In the genomic region with DNA sequence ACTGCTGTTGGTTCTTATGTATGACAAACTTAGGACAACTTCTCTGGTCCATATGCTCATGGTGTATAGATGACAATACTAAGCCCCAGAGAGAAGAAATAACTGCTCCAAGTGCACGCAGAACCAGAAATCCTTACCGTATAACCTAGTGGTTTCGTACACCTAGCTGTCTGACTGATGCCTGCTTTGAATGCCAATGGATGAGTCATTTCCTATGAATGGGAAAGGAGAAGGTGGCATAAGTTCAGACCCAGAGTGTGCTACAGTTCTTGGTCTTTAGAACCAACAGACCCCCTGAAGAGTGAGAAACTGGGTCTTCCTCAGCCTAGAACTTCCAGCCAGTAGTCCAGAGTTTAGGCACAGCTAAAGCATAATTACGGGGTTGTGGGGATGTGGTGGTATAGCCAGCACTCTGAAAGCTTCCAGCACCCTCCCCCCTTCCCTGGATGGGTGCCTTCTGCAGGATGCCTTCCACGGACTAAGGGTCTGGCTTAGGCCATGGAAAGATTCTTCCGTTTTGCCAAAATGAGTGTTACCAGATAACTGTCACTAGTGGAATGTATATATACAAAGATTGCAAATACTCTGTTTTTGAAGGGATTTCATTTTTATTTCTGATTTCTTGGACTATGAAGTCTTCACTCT, we compare ENCODE assay signal across 18 cellular contexts.
A peak's percentile ranks its signal among the peaks of the same experiment; 100 is the strongest.
DNase-seq lines count a peak whose midpoint lies in the region; ATAC-seq and TF ChIP-seq lines count a peak whose summit lies in the region.
"Had no signal": no experiment of that assay in that cellular context is flagged by ENCODE, and none has a peak within 500 bp of the region (broad histone marks: within the 10 kb centered on the region; RNA-seq: fewer than 3 reads in every experiment).

No MANE protein-coding gene starts in this region.

- H3K4me2 ChIP-seq in PC-3 (ENCODE audit: low read length) (peak overlapping the region; percentile 49), trophoblast cell (ENCODE audit: low read length) (peak overlapping the region; percentile 19)

- no peak overlapping the region for H2AK5ac ChIP-seq in trophoblast cell (ENCODE audit: low read length)

- H3K79me2 ChIP-seq in PC-3 (ENCODE audit: low read length) (no peaks in the 10 kb centered on the region), trophoblast cell (ENCODE audit: control insufficient read depth, insufficient read depth, low read length, poor library complexity) (no peaks in the 10 kb centered on the region)

- H3K4me3 ChIP-seq in PC-3 (ENCODE audit: low read length) (no peak overlapping the region), trophoblast cell (ENCODE audit: low read depth, low read length) (no peak overlapping the region), H7 (ENCODE audit: insufficient read depth, low read depth, low read length) (no peak overlapping the region)

- H3K9me2 ChIP-seq in PC-3 (replicated peaks; ENCODE audit: low read length): no peaks in the 10 kb centered on the region

- POLR2A ChIA-PET in PC-3 (lab: Charles Lee; ENCODE audit: unreplicated experiment): no interaction called here

- no peak for TF ChIP-seq CTCF in PC-3 (conservative IDR thresholded peaks at IDR 0.05; ENCODE audit: low read depth, low read length)

- H3K9ac ChIP-seq in PC-3 (ENCODE audit: low read length) (no peak overlapping the region), trophoblast cell (ENCODE audit: low read length) (peak overlapping the region; percentile 63)

- H3K36me3 ChIP-seq in PC-3 (ENCODE audit: low read depth, low read length) (no peaks in the 10 kb centered on the region), trophoblast cell (ENCODE audit: control insufficient read depth in 1 of 2, insufficient read depth in 2 of 2, low read length in 2 of 2) (peaks cover 2% of the 10 kb centered on the region in 2 experiments), H7 (replicated peaks; ENCODE audit: control insufficient read depth, insufficient read depth, low read length) (no peaks in the 10 kb centered on the region)

- H4K12ac ChIP-seq in trophoblast cell (ENCODE audit: low read depth, low read length): no peak overlapping the region

- no peak overlapping the region for H4K8ac ChIP-seq in trophoblast cell (ENCODE audit: low read depth, low read length)

- H3K27ac ChIP-seq in PC-3 (ENCODE audit: low read length) (no peak overlapping the region), epithelial cell of prostate (no peak overlapping the region), trophoblast cell (ENCODE audit: low read depth, low read length) (no peak overlapping the region)

- H3K27me3 ChIP-seq in PC-3 (ENCODE audit: low read length) (no peaks in the 10 kb centered on the region), trophoblast cell (ENCODE audit: insufficient read depth, low read length) (no peaks in the 10 kb centered on the region), H7 (ENCODE audit: control insufficient read depth, insufficient read depth, low read length) (no peaks in the 10 kb centered on the region)

- H3K18ac ChIP-seq in trophoblast cell (ENCODE audit: low read length): no peak overlapping the region

- no peak overlapping the region for H2BK12ac ChIP-seq in trophoblast cell (ENCODE audit: low read length)

- ATAC-seq in PC-3 (peak; percentile 92), GM18502 (IDR thresholded peaks at IDR 0.05; ENCODE audit: poor library complexity, unreplicated experiment) (no peak), left lobe of liver (no peak)
- ATAC-seq: activated naive CD4-positive, alpha-beta T cell treated with anti-CD3 and anti-CD28 coated beads, Interleukin-2, amount 50 U/mL, for 72 hours had no signal

- no peak overlapping the region for H3K4ac ChIP-seq in trophoblast cell (ENCODE audit: low read depth, low read length)

- H2BK120ac ChIP-seq in trophoblast cell (ENCODE audit: insufficient read depth, low read length, poor library complexity): no peak overlapping the region

- CTCF ChIA-PET in PC-3 (lab: Charles Lee): no interaction called here

- H3K9me3 ChIP-seq in PC-3 (ENCODE audit: low read length) (no peaks in the 10 kb centered on the region), trophoblast cell (ENCODE audit: insufficient read depth, low read depth, low read length) (no peaks in the 10 kb centered on the region)

- no TSS peak for BruUV-seq in PC-3 (replicated peaks; lab: Mats Ljungman, UMichigan)

- no peak overlapping the region for H2AFZ ChIP-seq in PC-3 (ENCODE audit: low read length)
- H2AFZ ChIP-seq in trophoblast cell (ENCODE audit: insufficient read depth, low read length, poor library complexity): no peak overlapping the region

- H4K91ac ChIP-seq in trophoblast cell (ENCODE audit: low read depth, low read length): no peak overlapping the region

- H2BK5ac ChIP-seq in trophoblast cell (ENCODE audit: low read depth, low read length, poor library complexity): no peak overlapping the region

- WGBS in trophoblast cell (ENCODE audit: extremely low coverage, insufficient coverage, insufficient read length): no CpG with 5 or more reads among the region's 6 CpGs

- no peaks in the 10 kb centered on the region for H3F3A ChIP-seq in PC-3 (ENCODE audit: low read length, unreplicated experiment)

- H4K20me1 ChIP-seq in PC-3 (ENCODE audit: low read length): no peaks in the 10 kb centered on the region

- no peak overlapping the region for H3K23ac ChIP-seq in trophoblast cell (ENCODE audit: low read length)

- intact Hi-C loops in PC-3 (cut with micrococcal nuclease): no loop called here

- H3K4me1 ChIP-seq in PC-3 (ENCODE audit: insufficient read depth, low read length): peaks cover 15% of the 10 kb centered on the region
- H3K4me1 ChIP-seq in trophoblast cell (ENCODE audit: control insufficient read depth in 1 of 2, insufficient read depth in 2 of 2, low read length in 2 of 2): peaks cover 0 to 7% of the 10 kb centered on the region in 2 experiments

- no peaks in the 10 kb centered on the region for H3K79me1 ChIP-seq in trophoblast cell (ENCODE audit: low read length)

- no peak overlapping the region for H3K14ac ChIP-seq in trophoblast cell (ENCODE audit: low read length)

- peak; percentile 25 for DNase-seq in GM03348 (ENCODE audit: low spot score)
- DNase-seq in PC-3: peak; percentile 79
- DNase-seq in epithelial cell of prostate (ENCODE audit: low read depth, low spot score): peak; percentile 29
- DNase-seq in trophoblast cell: peak in 1 of 2 donors; percentile 26
- DNase-seq in stimulated activated CD8-positive, alpha-beta memory T cell treated with anti-CD3 and anti-CD28 coated beads, Interleukin-4, amount 100 ng/mL, for 48 hours: no peak
- DNase-seq in H7: no peak
- no peak for DNase-seq in left lobe of liver (ENCODE audit: low spot score)
- DNase-seq: activated CD4-positive, CD25-positive, alpha-beta regulatory T cell; activated CD8-positive, alpha-beta memory T cell treated with anti-CD3 and anti-CD28 coated beads, Interleukin-2, amount 50 U/mL, for 4 hours; C1 segment of cervical spinal cord; caudate nucleus; left cardiac atrium; NCI-H1436; NCI-H446; stimulated activated CD4-positive, alpha-beta T cell treated with anti-CD3 and anti-CD28 coated beads, Interleukin-12 subunit alpha, Interleukin-12 subunit beta, amount 100 ng/mL, for 4 hours; T-helper 1 cell had no signal

Comparison
In these comparisons a context has a peak if more than half of its experiments do, and no peak if none do; other contexts are left out.
1. DNase-seq: peak in GM03348 (single experiment), PC-3 (single experiment) and epithelial cell of prostate (single experiment); none in stimulated activated CD8-positive, alpha-beta memory T cell treated with anti-CD3 and anti-CD28 coated beads, Interleukin-4, amount 100 ng/mL, for 48 hours (single experiment), H7 (single experiment) and left lobe of liver (single experiment).